Comparison of ENCODE assay signal across 14 cellular contexts in genomic region chr16:12511308-12511707, GRCh38.
"Had no signal": no experiment of that assay in that cellular context is flagged by ENCODE, and none has a peak within 500 bp of the region (broad histone marks: within the 10 kb centered on the region; RNA-seq: fewer than 3 reads in every experiment).

No MANE protein-coding gene starts in this region.

- H3K9me3 ChIP-seq: breast epithelium, prostate gland, right atrium auricular region, thoracic aorta, upper lobe of left lung had no signal

- H3K36me3 ChIP-seq: breast epithelium, prostate gland, right atrium auricular region, thoracic aorta had no signal

- H3K27me3 Mint-ChIP-seq: activated CD4-positive, alpha-beta T cell treated with anti-CD3 and anti-CD28 coated beads, Interleukin-2, amount 10 ng/mL, durations not matched to agents 7 days and 5 days; activated naive CD4-positive, alpha-beta T cell treated with anti-CD3 and anti-CD28 coated beads, Interleukin-2, amount 50 U/mL, for 24 hours; activated T-cell treated with anti-CD3 and anti-CD28 coated beads, Interleukin-2, amount 50 U/mL, for 24 hours; effector memory CD8-positive, alpha-beta T cell; stimulated activated naive CD8-positive, alpha-beta T cell treated with anti-CD3 and anti-CD28 coated beads, Interleukin-15, amount 100 ng/mL, for 72 hours had no signal

- H3K27me3 ChIP-seq: breast epithelium, right atrium auricular region, upper lobe of left lung had no signal

- H3K4me1 ChIP-seq: breast epithelium, prostate gland, upper lobe of left lung had no signal

- H3K27ac ChIP-seq: breast epithelium, prostate gland, right atrium auricular region, thoracic aorta, upper lobe of left lung had no signal

- DNase-seq: activated CD4-positive, alpha-beta T cell treated with anti-CD3 and anti-CD28 coated beads, Interleukin-2, amount 10 ng/mL, durations not matched to agents 7 days and 5 days; activated CD8-positive, alpha-beta T cell treated with anti-CD3 and anti-CD28 coated beads, Interleukin-2, amount 10 ng/mL, durations not matched to agents 7 days and 5 days; activated T-cell treated with anti-CD3 and anti-CD28 coated beads, Interleukin-2, amount 50 U/mL, for 24 hours; cerebellar nuclear complex; dermis blood vessel endothelial cell; effector memory CD8-positive, alpha-beta T cell; stimulated activated naive CD8-positive, alpha-beta T cell treated with anti-CD3 and anti-CD28 coated beads, Interleukin-15, amount 100 ng/mL, for 72 hours; T1000; upper lobe of left lung had no signal

- H3K9me3 Mint-ChIP-seq: activated CD4-positive, alpha-beta T cell treated with anti-CD3 and anti-CD28 coated beads, Interleukin-2, amount 10 ng/mL, durations not matched to agents 7 days and 5 days; activated naive CD4-positive, alpha-beta T cell treated with anti-CD3 and anti-CD28 coated beads, Interleukin-2, amount 50 U/mL, for 24 hours; activated T-cell treated with anti-CD3 and anti-CD28 coated beads, Interleukin-2, amount 50 U/mL, for 24 hours; effector memory CD8-positive, alpha-beta T cell; stimulated activated naive CD8-positive, alpha-beta T cell treated with anti-CD3 and anti-CD28 coated beads, Interleukin-15, amount 100 ng/mL, for 72 hours had no signal

- H3K27ac Mint-ChIP-seq: activated CD4-positive, alpha-beta T cell treated with anti-CD3 and anti-CD28 coated beads, Interleukin-2, amount 10 ng/mL, durations not matched to agents 7 days and 5 days; activated CD8-positive, alpha-beta T cell treated with anti-CD3 and anti-CD28 coated beads, Interleukin-2, amount 10 ng/mL, durations not matched to agents 7 days and 5 days; activated naive CD4-positive, alpha-beta T cell treated with anti-CD3 and anti-CD28 coated beads, Interleukin-2, amount 50 U/mL, for 24 hours; activated T-cell treated with anti-CD3 and anti-CD28 coated beads, Interleukin-2, amount 50 U/mL, for 24 hours had no signal

- H3K4me3 Mint-ChIP-seq: activated CD4-positive, alpha-beta T cell treated with anti-CD3 and anti-CD28 coated beads, Interleukin-2, amount 10 ng/mL, durations not matched to agents 7 days and 5 days; activated CD8-positive, alpha-beta T cell treated with anti-CD3 and anti-CD28 coated beads, Interleukin-2, amount 10 ng/mL, durations not matched to agents 7 days and 5 days; activated naive CD4-positive, alpha-beta T cell treated with anti-CD3 and anti-CD28 coated beads, Interleukin-2, amount 50 U/mL, for 24 hours; activated T-cell treated with anti-CD3 and anti-CD28 coated beads, Interleukin-2, amount 50 U/mL, for 24 hours; effector memory CD8-positive, alpha-beta T cell; stimulated activated naive CD8-positive, alpha-beta T cell treated with anti-CD3 and anti-CD28 coated beads, Interleukin-15, amount 100 ng/mL, for 72 hours had no signal

- H3K4me1 Mint-ChIP-seq: activated CD4-positive, alpha-beta T cell treated with anti-CD3 and anti-CD28 coated beads, Interleukin-2, amount 10 ng/mL, durations not matched to agents 7 days and 5 days; activated naive CD4-positive, alpha-beta T cell treated with anti-CD3 and anti-CD28 coated beads, Interleukin-2, amount 50 U/mL, for 24 hours had no signal

- H3K4me3 ChIP-seq: breast epithelium, prostate gland, right atrium auricular region, thoracic aorta, upper lobe of left lung had no signal

- ATAC-seq: activated CD8-positive, alpha-beta T cell treated with anti-CD3 and anti-CD28 coated beads, Interleukin-2, amount 10 ng/mL, durations not matched to agents 7 days and 5 days; effector memory CD8-positive, alpha-beta T cell; stimulated activated naive CD8-positive, alpha-beta T cell treated with anti-CD3 and anti-CD28 coated beads, Interleukin-15, amount 100 ng/mL, for 72 hours had no signal
